23 cellular contexts compared by ENCODE assay signal in genomic region chr20:37756234-37756633, GRCh38.
"Had no signal": no experiment of that assay in that cellular context is flagged by ENCODE, and none has a peak within 500 bp of the region (broad histone marks: within the 10 kb centered on the region; RNA-seq: fewer than 3 reads in every experiment).

No MANE protein-coding gene starts in this region.

- DNase-seq: activated CD4-positive, alpha-beta T cell treated with anti-CD3 and anti-CD28 coated beads, Interleukin-2, amount 10 ng/mL, durations not matched to agents 24 days and 14 days; activated CD4-positive, alpha-beta T cell treated with anti-CD3 and anti-CD28 coated beads, Interleukin-2, amount 50 U/mL, for 4 hours; activated CD8-positive, alpha-beta T cell treated with anti-CD3 and anti-CD28 coated beads for 36 hours; activated gamma-delta T cell; activated naive CD4-positive, alpha-beta T cell treated with Interleukin-2 at 50 U/mL for 16 hours; activated T-cell treated with anti-CD3 and anti-CD28 coated beads, Interleukin-2, amount 50 U/mL, for 1 hour; activated T-cell treated with anti-CD3 and anti-CD28 coated beads, Interleukin-2, amount 50 U/mL, for 72 hours; adrenal gland; body of pancreas; NCI-H187; NCI-H2029 treated with DMSO at 0.1 percent for 48 hours; NCI-H2107; NCI-H2171; NCI-H510A; NCI-H748 treated with DMSO at 0.1 percent for 48 hours; NK-92 treated with Interleukin-12 subunit alpha and Interleukin-12 subunit beta, amount 100 ng/mL, for 24 hours; PC-9; Right ventricle myocardium superior; SW 1271; T-helper 1 cell; T1000 had no signal

- H3K27me3 Mint-ChIP-seq: activated CD4-positive, alpha-beta T cell treated with anti-CD3 and anti-CD28 coated beads, Interleukin-2, amount 10 ng/mL, durations not matched to agents 24 days and 14 days; activated CD8-positive, alpha-beta T cell treated with anti-CD3 and anti-CD28 coated beads for 36 hours; activated naive CD4-positive, alpha-beta T cell treated with anti-CD3 and anti-CD28 coated beads, Interleukin-2, amount 50 U/mL, for 24 hours had no signal

- H3K4me1 Mint-ChIP-seq: activated CD4-positive, alpha-beta T cell treated with anti-CD3 and anti-CD28 coated beads, Interleukin-2, amount 10 ng/mL, durations not matched to agents 24 days and 14 days; activated naive CD4-positive, alpha-beta T cell treated with anti-CD3 and anti-CD28 coated beads, Interleukin-2, amount 50 U/mL, for 24 hours had no signal

- H3K27ac Mint-ChIP-seq: activated CD4-positive, alpha-beta T cell treated with anti-CD3 and anti-CD28 coated beads, Interleukin-2, amount 10 ng/mL, durations not matched to agents 24 days and 14 days; activated CD8-positive, alpha-beta T cell treated with anti-CD3 and anti-CD28 coated beads for 36 hours; activated naive CD4-positive, alpha-beta T cell treated with anti-CD3 and anti-CD28 coated beads, Interleukin-2, amount 50 U/mL, for 24 hours; activated T-helper 2 cell treated with anti-CD3 and anti-CD28 coated beads, Interferon-gamma antibody, Interleukin-2, Interleukin-4, amounts not matched to agents 10 μg/mL and 5 μg/mL and 100 μg/mL, durations not matched to agents 14 hours and 24 hours and 36 hours had no signal

- H3K4me3 Mint-ChIP-seq: activated CD4-positive, alpha-beta T cell treated with anti-CD3 and anti-CD28 coated beads, Interleukin-2, amount 10 ng/mL, durations not matched to agents 24 days and 14 days; activated CD8-positive, alpha-beta T cell treated with anti-CD3 and anti-CD28 coated beads for 36 hours; activated naive CD4-positive, alpha-beta T cell treated with anti-CD3 and anti-CD28 coated beads, Interleukin-2, amount 50 U/mL, for 24 hours; activated T-cell treated with anti-CD3 and anti-CD28 coated beads, Interleukin-2, amount 50 U/mL, for 72 hours had no signal

- ATAC-seq: activated CD8-positive, alpha-beta T cell treated with anti-CD3 and anti-CD28 coated beads for 36 hours; activated T-cell treated with anti-CD3 and anti-CD28 coated beads, Interleukin-2, amount 50 U/mL, for 72 hours; body of pancreas had no signal

- H3K9me3 Mint-ChIP-seq: activated CD4-positive, alpha-beta T cell treated with anti-CD3 and anti-CD28 coated beads, Interleukin-2, amount 10 ng/mL, durations not matched to agents 24 days and 14 days; activated CD8-positive, alpha-beta T cell treated with anti-CD3 and anti-CD28 coated beads for 36 hours; activated naive CD4-positive, alpha-beta T cell treated with anti-CD3 and anti-CD28 coated beads, Interleukin-2, amount 50 U/mL, for 24 hours; activated T-cell treated with anti-CD3 and anti-CD28 coated beads, Interleukin-2, amount 50 U/mL, for 72 hours; activated T-helper 2 cell treated with anti-CD3 and anti-CD28 coated beads, Interferon-gamma antibody, Interleukin-2, Interleukin-4, amounts not matched to agents 10 μg/mL and 5 μg/mL and 100 μg/mL, durations not matched to agents 14 hours and 24 hours and 36 hours had no signal
